In genomic region chr5:173989432-173990082, GRCh38 we compare ENCODE assay signal across 25 cellular contexts. TPM values are rescaled to one million over a fixed set of nuclear protein-coding genes. Genes with fewer than 3 reads are reported as not detected.
"Had no signal": no experiment of that assay in that cellular context is flagged by ENCODE, and none has a peak within 500 bp of the region (broad histone marks: within the 10 kb centered on the region; RNA-seq: fewer than 3 reads in every experiment).

No MANE protein-coding gene starts in this region.

- H3K36me3 ChIP-seq: adrenal gland, breast epithelium, MG63, Peyer's patch had no signal

- H3K4me3 Mint-ChIP-seq: activated B cell treated with CpG ODN at 0.5 μM for 24 hours; activated CD4-positive, alpha-beta memory T cell treated with anti-CD3 and anti-CD28 coated beads, Interleukin-2, amount 10 ng/mL, durations not matched to agents 7 days and 5 days; activated naive CD8-positive, alpha-beta T cell treated with anti-CD3 and anti-CD28 coated beads, Interleukin-2, amount 10 ng/mL, durations not matched to agents 7 days and 5 days; activated T-helper 17 cell treated with anti-CD3 and anti-CD28 coated beads, Interleukin-2, amount 50 U/mL, for 72 hours; T-helper 17 cell had no signal

- DNase-seq: activated B cell treated with CpG ODN at 0.5 μM for 24 hours; activated CD4-positive, alpha-beta memory T cell treated with anti-CD3 and anti-CD28 coated beads, Interleukin-2, amount 10 ng/mL, durations not matched to agents 7 days and 5 days; activated CD4-positive, alpha-beta T cell treated with anti-CD3 and anti-CD28 coated beads for 1 hour; activated CD4-positive, alpha-beta T cell treated with anti-CD3 and anti-CD28 coated beads, Interleukin-2, amount 50 U/mL, for 1 hour; activated naive CD4-positive, alpha-beta T cell treated with anti-CD3 and anti-CD28 coated beads, Interleukin-2, amount 50 U/mL, for 16 hours; activated naive CD8-positive, alpha-beta T cell treated with anti-CD3 and anti-CD28 coated beads, Interleukin-2, amount 10 ng/mL, durations not matched to agents 7 days and 5 days; activated T-cell treated with anti-CD3 and anti-CD28 coated beads for 4 hours; activated T-cell treated with anti-CD3 and anti-CD28 coated beads, Interleukin-2, amount 50 U/mL, for 48 hours; adrenal gland; MG63; NCI-H1105 treated with DMSO at 0.1 percent for 48 hours; NCI-H1436 treated with DMSO at 0.1 percent for 48 hours; NCI-H187; NCI-H2081; NCI-H510A treated with DMSO at 0.1 percent for 48 hours; NCI-H69; NK-92 treated with Interleukin-12 subunit alpha and Interleukin-12 subunit beta, amount 100 ng/mL, for 24 hours; Peyer's patch; SIG-M5; T-helper 17 cell; T-helper 9 cell had no signal

- ATAC-seq: activated T-helper 17 cell treated with anti-CD3 and anti-CD28 coated beads, Interleukin-2, amount 50 U/mL, for 72 hours; T-helper 17 cell had no signal

- H3K4me1 ChIP-seq: adrenal gland, breast epithelium, Peyer's patch had no signal

- H3K4me1 Mint-ChIP-seq: activated B cell treated with CpG ODN at 0.5 μM for 24 hours; activated CD4-positive, alpha-beta memory T cell treated with anti-CD3 and anti-CD28 coated beads, Interleukin-2, amount 10 ng/mL, durations not matched to agents 7 days and 5 days; activated naive CD8-positive, alpha-beta T cell treated with anti-CD3 and anti-CD28 coated beads, Interleukin-2, amount 10 ng/mL, durations not matched to agents 7 days and 5 days; activated T-helper 17 cell treated with anti-CD3 and anti-CD28 coated beads, Interleukin-2, amount 50 U/mL, for 72 hours; T-helper 17 cell had no signal

- H3K4me3 ChIP-seq: adrenal gland, breast epithelium, MG63, Peyer's patch had no signal

- H3K27ac ChIP-seq: adrenal gland, breast epithelium, Peyer's patch had no signal

- H3K9me3 Mint-ChIP-seq: activated CD4-positive, alpha-beta memory T cell treated with anti-CD3 and anti-CD28 coated beads, Interleukin-2, amount 10 ng/mL, durations not matched to agents 7 days and 5 days; activated naive CD8-positive, alpha-beta T cell treated with anti-CD3 and anti-CD28 coated beads, Interleukin-2, amount 10 ng/mL, durations not matched to agents 7 days and 5 days; activated T-helper 17 cell treated with anti-CD3 and anti-CD28 coated beads, Interleukin-2, amount 50 U/mL, for 72 hours had no signal

- H3K27ac Mint-ChIP-seq: activated B cell treated with CpG ODN at 0.5 μM for 24 hours; activated CD4-positive, alpha-beta memory T cell treated with anti-CD3 and anti-CD28 coated beads, Interleukin-2, amount 10 ng/mL, durations not matched to agents 7 days and 5 days; activated naive CD8-positive, alpha-beta T cell treated with anti-CD3 and anti-CD28 coated beads, Interleukin-2, amount 10 ng/mL, durations not matched to agents 7 days and 5 days; activated T-helper 17 cell treated with anti-CD3 and anti-CD28 coated beads, Interleukin-2, amount 50 U/mL, for 72 hours; T-helper 17 cell had no signal

- H3K27me3 ChIP-seq: adrenal gland, breast epithelium, Peyer's patch had no signal

- H3K36me3 Mint-ChIP-seq: activated naive CD8-positive, alpha-beta T cell treated with anti-CD3 and anti-CD28 coated beads, Interleukin-2, amount 10 ng/mL, durations not matched to agents 7 days and 5 days had no signal

- H3K9me3 ChIP-seq: adrenal gland, MG63, Peyer's patch had no signal

RNA-seq across cellular contexts. Expression of gene C5orf47, which starts 0.6 kb away (rescaled TPM):
- total RNA-seq: activated B cell treated with CpG ODN at 0.5 μM for 24 hours; activated CD4-positive, alpha-beta memory T cell treated with anti-CD3 and anti-CD28 coated beads, Interleukin-2, amount 10 ng/mL, durations not matched to agents 7 days and 5 days; activated CD8-positive, alpha-beta memory T cell treated with anti-CD3 and anti-CD28 coated beads for 36 hours; activated naive CD8-positive, alpha-beta T cell treated with anti-CD3 and anti-CD28 coated beads, Interleukin-2, amount 10 ng/mL, durations not matched to agents 7 days and 5 days; activated T-helper 17 cell treated with anti-CD3 and anti-CD28 coated beads, Interleukin-2, amount 50 U/mL, for 72 hours; aorta; breast epithelium; Peyer's patch had no signal
- polyA plus RNA-seq: aorta had no signal

RNA-seq across cellular contexts. Expression of gene NSG2, which starts 55.9 kb away (rescaled TPM):
- total RNA-seq: activated B cell treated with CpG ODN at 0.5 μM for 24 hours; activated CD4-positive, alpha-beta memory T cell treated with anti-CD3 and anti-CD28 coated beads, Interleukin-2, amount 10 ng/mL, durations not matched to agents 7 days and 5 days; activated CD8-positive, alpha-beta memory T cell treated with anti-CD3 and anti-CD28 coated beads for 36 hours; activated naive CD8-positive, alpha-beta T cell treated with anti-CD3 and anti-CD28 coated beads, Interleukin-2, amount 10 ng/mL, durations not matched to agents 7 days and 5 days; activated T-helper 17 cell treated with anti-CD3 and anti-CD28 coated beads, Interleukin-2, amount 50 U/mL, for 72 hours; aorta; breast epithelium; T-helper 17 cell had no signal
